ENCODE assay signal across 10 cellular contexts in genomic region chr5:139043127-139043905, GRCh38.
"Had no signal": no experiment of that assay in that cellular context is flagged by ENCODE, and none has a peak within 500 bp of the region (broad histone marks: within the 10 kb centered on the region; RNA-seq: fewer than 3 reads in every experiment).

No MANE protein-coding gene starts in this region.

- H3K36me3 ChIP-seq: ovary had no signal

- H3K4me1 ChIP-seq: left lung, stomach had no signal

- DNase-seq: activated CD4-positive, alpha-beta T cell treated with anti-CD3 and anti-CD28 coated beads for 4 hours; activated CD8-positive, alpha-beta memory T cell treated with anti-CD3 and anti-CD28 coated beads, Interleukin-2, amount 50 U/mL, for 48 hours; activated CD8-positive, alpha-beta T cell treated with anti-CD3 and anti-CD28 coated beads, Interleukin-2, amount 10 ng/mL, durations not matched to agents 7 days and 5 days; activated naive CD4-positive, alpha-beta T cell treated with Interleukin-2 at 50 U/mL for 16 hours; foreskin fibroblast; left lung; ovary; retina; stimulated activated CD4-positive, alpha-beta T cell treated with anti-CD3 and anti-CD28 coated beads, Interleukin-4, amount 100 ng/mL, for 4 hours; stomach had no signal

- ATAC-seq: activated CD8-positive, alpha-beta T cell treated with anti-CD3 and anti-CD28 coated beads, Interleukin-2, amount 10 ng/mL, durations not matched to agents 7 days and 5 days; left lung had no signal

- H3K27ac ChIP-seq: left lung, ovary, stomach had no signal

- H3K9me3 ChIP-seq: left lung, ovary, stomach had no signal

- H3K4me3 ChIP-seq: left lung, ovary, stomach had no signal

- H3K27me3 ChIP-seq: left lung, ovary, stomach had no signal
